26 cellular contexts compared by ENCODE assay signal in the genomic region with DNA sequence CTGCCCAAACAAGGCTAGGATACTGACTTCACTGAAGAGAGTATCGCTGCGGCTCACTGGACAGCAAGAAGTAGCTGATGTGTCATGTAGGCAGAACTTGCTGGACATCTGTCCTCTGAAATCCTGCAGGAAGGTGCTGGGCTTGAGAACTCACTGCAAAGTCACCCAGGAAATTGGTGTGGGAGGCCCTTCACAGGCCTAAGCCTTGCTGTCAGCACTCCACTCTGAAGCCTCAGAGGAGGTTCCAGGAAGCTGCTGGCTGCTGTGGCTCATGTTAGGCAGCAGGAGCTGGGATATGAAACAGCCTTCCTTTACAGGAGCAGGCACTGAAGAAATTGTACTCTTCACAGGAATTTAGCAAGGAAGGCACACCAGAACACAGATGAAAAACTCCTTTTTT.
DNase-seq lines count a peak whose midpoint lies in the region; ATAC-seq, FAIRE-seq and TF ChIP-seq lines count a peak whose summit lies in the region.
"Had no signal": no experiment of that assay in that cellular context is flagged by ENCODE, and none has a peak within 500 bp of the region (broad histone marks: within the 10 kb centered on the region; RNA-seq: fewer than 3 reads in every experiment).

No MANE protein-coding gene starts in this region.

- no peak overlapping the region for H3K27ac Mint-ChIP-seq in glutamatergic neuron (ENCODE audit: unreplicated experiment)
- H3K27ac Mint-ChIP-seq: activated CD8-positive, alpha-beta T cell treated with anti-CD3 and anti-CD28 coated beads, Interleukin-2, amount 10 ng/mL, durations not matched to agents 7 days and 5 days; activated naive CD8-positive, alpha-beta T cell treated with anti-CD3 and anti-CD28 coated beads for 36 hours; brain had no signal

- no peaks in the 10 kb centered on the region for H3K4me1 Mint-ChIP-seq in glutamatergic neuron (ENCODE audit: low read depth, unreplicated experiment)
- H3K4me1 Mint-ChIP-seq: activated naive CD8-positive, alpha-beta T cell treated with anti-CD3 and anti-CD28 coated beads for 36 hours; brain had no signal

- WGBS in heart left ventricle, 4 donors, result 84 to 95% (median 90%) methylated on average over 2 of the region's 2 CpGs
- WGBS in hepatocyte (ENCODE audit: low lambda C conversion rate, missing lambda C conversion rate), result 94% methylated on average over 2 of the region's 2 CpGs

- H3K9me3 ChIP-seq in cardiac muscle cell (ENCODE audit: low read depth) (no peaks in the 10 kb centered on the region), heart left ventricle (peaks cover 0 to 5% (median 0%) of the 10 kb centered on the region in 12 donors), hepatocyte (ENCODE audit: low read depth) (no peaks in the 10 kb centered on the region), kidney (ENCODE audit: control insufficient read depth in 1 of 2, low read length in 2 of 2) (no peaks in the 10 kb centered on the region)
- H3K9me3 ChIP-seq: HAP-1, suprapubic skin had no signal

- peaks cover 2% of the 10 kb centered on the region for H3K9me3 Mint-ChIP-seq in glutamatergic neuron (ENCODE audit: unreplicated experiment)

- H3K4me3 ChIP-seq in cardiac muscle cell, result no peak overlapping the region
- no peak overlapping the region for H3K4me3 ChIP-seq in heart left ventricle
- H3K4me3 ChIP-seq in hepatocyte, result no peak overlapping the region
- H3K4me3 ChIP-seq in kidney (ENCODE audit: low read length in 2 of 2), result no peak overlapping the region
- H3K4me3 ChIP-seq: HAP-1, suprapubic skin had no signal

- no peak overlapping the region for H2AFZ ChIP-seq in hepatocyte

- no peaks in the 10 kb centered on the region for H3K9me2 ChIP-seq in hepatocyte (replicated peaks; ENCODE audit: insufficient read depth)

- no peaks in the 10 kb centered on the region for H3K27me3 Mint-ChIP-seq in glutamatergic neuron (ENCODE audit: unreplicated experiment)
- H3K27me3 Mint-ChIP-seq: activated naive CD8-positive, alpha-beta T cell treated with anti-CD3 and anti-CD28 coated beads for 36 hours had no signal

- H3K27ac ChIP-seq in cardiac muscle cell (no peak overlapping the region), heart left ventricle (no peak overlapping the region), hepatocyte (no peak overlapping the region), kidney (ENCODE audit: low read depth in 2 of 2, low read length in 2 of 2) (no peak overlapping the region)
- H3K27ac ChIP-seq: suprapubic skin had no signal

- H3K4me3 Mint-ChIP-seq in glutamatergic neuron (ENCODE audit: unreplicated experiment), result no peak overlapping the region
- H3K4me3 Mint-ChIP-seq: activated CD8-positive, alpha-beta T cell treated with anti-CD3 and anti-CD28 coated beads, Interleukin-2, amount 10 ng/mL, durations not matched to agents 7 days and 5 days; activated naive CD8-positive, alpha-beta T cell treated with anti-CD3 and anti-CD28 coated beads for 36 hours; brain had no signal

- no peak for TF ChIP-seq POLR2A in heart left ventricle (IDR thresholded peaks at IDR 0.05)

- H3K36me3 ChIP-seq in cardiac muscle cell, result no peaks in the 10 kb centered on the region
- no peaks in the 10 kb centered on the region for H3K36me3 ChIP-seq in heart left ventricle
- no peaks in the 10 kb centered on the region for H3K36me3 ChIP-seq in hepatocyte (replicated peaks; ENCODE audit: insufficient read depth, low read depth)
- no peaks in the 10 kb centered on the region for H3K36me3 ChIP-seq in kidney (ENCODE audit: control insufficient read depth in 1 of 2, insufficient read depth in 2 of 2, low read length in 2 of 2)
- H3K36me3 ChIP-seq: HAP-1, suprapubic skin had no signal

- ATAC-seq in heart left ventricle (no peak), GM18870 (IDR thresholded peaks at IDR 0.05; ENCODE audit: unreplicated experiment) (no peak), GM18873 (IDR thresholded peaks at IDR 0.05; ENCODE audit: low FRiP score, unreplicated experiment) (no peak)
- ATAC-seq: activated CD8-positive, alpha-beta T cell treated with anti-CD3 and anti-CD28 coated beads, Interleukin-2, amount 10 ng/mL, durations not matched to agents 7 days and 5 days had no signal

- TF ChIP-seq CTCF in cardiac muscle cell (IDR thresholded peaks at IDR 0.05; ENCODE audit: low read depth, low read length), result no peak
- TF ChIP-seq CTCF in heart left ventricle (IDR thresholded peaks at IDR 0.05), result no peak
- TF ChIP-seq CTCF in hepatocyte (IDR thresholded peaks at IDR 0.05; ENCODE audit: poor library complexity), result no peak
- TF ChIP-seq CTCF in glutamatergic neuron (IDR thresholded peaks at IDR 0.05; ENCODE audit: partially characterized antibody, unreplicated experiment), result no peak
- TF ChIP-seq CTCF in kidney (IDR thresholded peaks at IDR 0.05; ENCODE audit: borderline replicate concordance, extremely low read depth, insufficient read depth), result no peak

- DNase-seq in cardiac muscle cell (ENCODE audit: low read depth in 1 of 2, low spot score in 1 of 2) (peak; percentile 65 to 66), heart left ventricle (no peak), UCSD-AML1 (lab: John Stamatoyannopoulos, UW; ENCODE audit: unreplicated experiment) (peak; percentile 56), hepatocyte (ENCODE audit: low spot score) (peak; percentile 12), glutamatergic neuron (no peak), kidney (no peak)
- DNase-seq: 8988T; activated CD4-positive, CD25-positive, alpha-beta regulatory T cell; activated CD8-positive, alpha-beta T cell treated with anti-CD3 and anti-CD28 coated beads, Interleukin-2, amount 10 ng/mL, durations not matched to agents 7 days and 5 days; activated naive CD8-positive, alpha-beta T cell treated with anti-CD3 and anti-CD28 coated beads for 36 hours; activated T-cell treated with anti-CD3 and anti-CD28 coated beads, Interleukin-2, amount 50 U/mL, for 48 hours; C1 segment of cervical spinal cord; erythroblast; mammary epithelial cell; NCI-H2081; NCI-H510A treated with DMSO at 0.1 percent for 48 hours; SIG-M5; small intestine; stimulated activated CD8-positive, alpha-beta memory T cell treated with anti-CD3 and anti-CD28 coated beads, Interleukin-4, amount 100 ng/mL, for 48 hours; T-helper 2 cell had no signal

- H3K79me2 ChIP-seq in hepatocyte, result no peaks in the 10 kb centered on the region

- H3K36me3 Mint-ChIP-seq in glutamatergic neuron (ENCODE audit: unreplicated experiment), result no peaks in the 10 kb centered on the region
- H3K36me3 Mint-ChIP-seq: activated naive CD8-positive, alpha-beta T cell treated with anti-CD3 and anti-CD28 coated beads for 36 hours; brain had no signal

- H3K4me2 ChIP-seq in hepatocyte, result no peak overlapping the region

- no peaks in the 10 kb centered on the region for H3K27me3 ChIP-seq in cardiac muscle cell
- no peaks in the 10 kb centered on the region for H3K27me3 ChIP-seq in heart left ventricle
- H3K27me3 ChIP-seq in hepatocyte, result no peaks in the 10 kb centered on the region
- H3K27me3 ChIP-seq: suprapubic skin had no signal

- H3K4me1 ChIP-seq in cardiac muscle cell (ENCODE audit: low read depth) (peaks cover 9% of the 10 kb centered on the region), heart left ventricle (no peaks in the 10 kb centered on the region), hepatocyte (ENCODE audit: insufficient read depth) (no peaks in the 10 kb centered on the region), kidney (ENCODE audit: control insufficient read depth in 1 of 2, insufficient read depth in 1 of 2, low read depth in 1 of 2, low read length in 2 of 2) (no peaks in the 10 kb centered on the region)
- H3K4me1 ChIP-seq: suprapubic skin had no signal

- H3K9ac ChIP-seq in kidney (ENCODE audit: low read length in 2 of 2), result no peak overlapping the region

- intact Hi-C loops in heart left ventricle (cut with DNase I) (no loop called here), kidney (cut with DNase I) (no loop called here)

- no peak for FAIRE-seq in kidney (lab: Jason Lieb, UNC)
- FAIRE-seq: islet of Langerhans, small intestine had no signal

- no peaks in the 10 kb centered on the region for H4K20me1 ChIP-seq in hepatocyte (ENCODE audit: insufficient read depth, poor library complexity, severe bottlenecking)

Comparison
In these comparisons a context has a peak if more than half of its experiments do, and no peak if none do; other contexts are left out.
1. DNase-seq: peak in cardiac muscle cell (2 of 2), UCSD-AML1 (single experiment) and hepatocyte (single experiment); none in heart left ventricle (0 of 5), glutamatergic neuron (single experiment) and kidney (single experiment).